Comparison of ENCODE assay signal across 10 cellular contexts in the genomic region with DNA sequence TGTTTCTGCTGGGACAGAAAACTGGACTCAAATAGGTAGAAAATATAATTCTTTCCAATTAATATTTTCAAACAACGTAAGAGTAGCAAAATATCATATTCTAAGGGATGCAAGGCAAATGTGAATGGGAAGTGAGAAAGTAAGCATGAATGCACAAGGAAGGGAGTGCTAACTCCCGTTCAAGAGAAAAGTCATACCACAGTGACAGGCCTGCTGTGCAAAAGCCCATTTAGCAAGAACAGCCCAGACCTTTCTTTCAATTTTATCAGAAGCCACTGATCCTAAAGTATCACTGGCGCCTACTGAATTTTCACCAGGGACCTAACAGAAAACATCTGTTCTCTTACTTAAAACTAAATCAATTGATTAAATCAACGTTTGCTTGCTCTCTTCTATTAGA.
"Had no signal": no experiment of that assay in that cellular context is flagged by ENCODE, and none has a peak within 500 bp of the region (broad histone marks: within the 10 kb centered on the region; RNA-seq: fewer than 3 reads in every experiment).

No MANE protein-coding gene starts in this region.

- H3K27ac ChIP-seq: GM23248, HL-60 had no signal

- H2AFZ ChIP-seq: GM23248 had no signal

- H3K4me1 Mint-ChIP-seq: IgD-negative memory B cell had no signal

- H3K9ac ChIP-seq: GM23248 had no signal

- H3K4me3 ChIP-seq: GM23248, HAP-1 had no signal

- DNase-seq: GM23248, GOT3, H7, HFFc6, KBM-7 had no signal

- H3K4me3 Mint-ChIP-seq: HFFc6, IgD-negative memory B cell had no signal

- ATAC-seq: HCT116, HepG2 had no signal

- H3K9me3 ChIP-seq: HAP-1 had no signal

- H3K36me3 Mint-ChIP-seq: IgD-negative memory B cell had no signal

- H3K27ac Mint-ChIP-seq: HFFc6 had no signal

- H3K9me3 Mint-ChIP-seq: IgD-negative memory B cell had no signal

- H3K36me3 ChIP-seq: HAP-1 had no signal

- H3K4me1 ChIP-seq: HAP-1 had no signal
